25 cellular contexts compared by ENCODE assay signal in genomic region chr15:92324036-92324963, GRCh38.
"Had no signal": no experiment of that assay in that cellular context is flagged by ENCODE, and none has a peak within 500 bp of the region (broad histone marks: within the 10 kb centered on the region; RNA-seq: fewer than 3 reads in every experiment).

No MANE protein-coding gene starts in this region.

- DNase-seq: activated CD4-positive, alpha-beta T cell treated with anti-CD3 and anti-CD28 coated beads, Interleukin-2, amount 50 U/mL, for 4 hours; activated CD8-positive, alpha-beta memory T cell treated with anti-CD3 and anti-CD28 coated beads for 24 hours; activated CD8-positive, alpha-beta memory T cell treated with anti-CD3 and anti-CD28 coated beads, Interleukin-2, amount 50 U/mL, for 4 hours; activated naive CD4-positive, alpha-beta T cell; activated T-cell treated with anti-CD3 and anti-CD28 coated beads, Interleukin-2, amount 50 U/mL, for 24 hours; adrenal gland; gastrocnemius medialis; hypothalamus; right lobe of liver; stimulated activated CD4-positive, alpha-beta T cell treated with anti-CD3 and anti-CD28 coated beads, Interleukin-1b, Interleukin-23, amount 100 ng/mL, for 48 hours; stomach had no signal

- H3K27ac ChIP-seq: adrenal gland, ascending aorta, coronary artery, esophagus muscularis mucosa, gastrocnemius medialis, neutrophil, parathyroid adenoma, right lobe of liver, skin epidermis, stomach, suprapubic skin, tibial nerve had no signal

- H3K4me3 Mint-ChIP-seq: activated naive CD8-positive, alpha-beta T cell; activated T-cell treated with anti-CD3 and anti-CD28 coated beads, Interleukin-2, amount 50 U/mL, for 24 hours; central memory CD8-positive, alpha-beta T cell; memory B cell; nephron; WTC11 had no signal

- H3K9me3 ChIP-seq: adrenal gland, ascending aorta, esophagus muscularis mucosa, gastrocnemius medialis, neutrophil, right lobe of liver, stomach, suprapubic skin, tibial nerve had no signal

- ATAC-seq: gastrocnemius medialis, right lobe of liver, WTC11 had no signal

- H3K4me1 ChIP-seq: adrenal gland, ascending aorta, gastrocnemius medialis, parathyroid adenoma, right lobe of liver had no signal

- H3K36me3 Mint-ChIP-seq: activated naive CD8-positive, alpha-beta T cell; memory B cell; WTC11 had no signal

- H3K27ac Mint-ChIP-seq: activated naive CD8-positive, alpha-beta T cell; activated T-cell treated with anti-CD3 and anti-CD28 coated beads, Interleukin-2, amount 50 U/mL, for 24 hours; activated T-helper 2 cell treated with anti-CD3 and anti-CD28 coated beads, Interferon-gamma antibody, Interleukin-2, Interleukin-4, amounts not matched to agents 10 μg/mL and 5 μg/mL and 100 μg/mL, durations not matched to agents 14 hours and 24 hours and 36 hours; memory B cell; WTC11 had no signal

- H3K9me3 Mint-ChIP-seq: activated T-cell treated with anti-CD3 and anti-CD28 coated beads, Interleukin-2, amount 50 U/mL, for 24 hours; activated T-helper 2 cell treated with anti-CD3 and anti-CD28 coated beads, Interferon-gamma antibody, Interleukin-2, Interleukin-4, amounts not matched to agents 10 μg/mL and 5 μg/mL and 100 μg/mL, durations not matched to agents 14 hours and 24 hours and 36 hours; central memory CD8-positive, alpha-beta T cell; WTC11 had no signal

- H3K27me3 ChIP-seq: adrenal gland, ascending aorta, esophagus muscularis mucosa, neutrophil, right lobe of liver, stomach, tibial nerve had no signal

- H3K4me3 ChIP-seq: adrenal gland, ascending aorta, coronary artery, esophagus muscularis mucosa, gastrocnemius medialis, right lobe of liver, skin epidermis, stomach, suprapubic skin, tibial nerve had no signal

- H3K4me1 Mint-ChIP-seq: central memory CD8-positive, alpha-beta T cell; memory B cell had no signal
